8 cellular contexts compared by ENCODE assay signal in the genomic region with DNA sequence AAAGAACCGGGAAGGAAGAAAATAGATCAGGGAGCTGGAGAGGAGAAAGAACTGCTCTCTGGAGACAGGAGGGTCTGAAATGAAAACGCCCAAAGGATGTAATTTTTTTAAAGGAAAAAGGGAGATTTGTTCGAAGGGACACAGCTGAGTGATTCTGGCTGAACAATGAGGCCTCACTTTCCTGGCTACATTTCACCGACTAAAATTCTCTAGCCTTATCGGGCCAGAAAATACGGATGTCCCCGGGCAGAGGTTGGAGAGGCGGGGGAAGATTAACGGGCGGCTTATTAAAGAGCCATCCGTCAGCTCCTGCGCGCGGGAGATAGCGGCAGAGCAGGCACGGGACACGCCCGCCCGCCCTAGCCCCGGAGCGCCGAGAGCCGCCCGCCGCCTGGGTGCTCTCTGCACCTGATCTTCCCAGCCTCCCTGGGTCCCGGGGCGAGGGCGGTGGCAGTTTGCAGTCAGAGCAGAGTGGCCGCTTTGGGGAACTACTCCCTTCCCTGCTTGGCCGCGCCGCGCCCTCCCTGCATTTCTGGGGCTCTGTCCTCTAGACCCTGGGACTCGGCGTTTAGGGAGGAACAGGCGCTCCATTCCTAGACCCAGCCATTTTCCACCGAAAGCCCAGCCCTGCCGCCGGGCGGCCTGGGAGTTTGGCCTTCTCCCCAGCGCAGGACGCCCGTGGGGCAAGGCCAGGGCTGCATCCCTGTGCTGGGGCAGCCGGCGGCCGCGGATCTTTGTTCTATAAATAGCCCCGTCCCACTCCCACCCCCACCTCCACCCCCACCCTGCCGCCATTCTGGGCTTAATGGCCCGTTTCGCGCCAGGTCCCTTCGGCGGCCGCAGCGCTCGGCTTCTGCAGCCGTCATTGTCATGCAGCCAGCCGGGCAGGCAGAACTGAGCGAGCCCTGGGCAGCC. TPM values are rescaled to one million over a fixed set of nuclear protein-coding genes. Genes with fewer than 3 reads are reported as not detected.
DNase-seq lines count a peak whose midpoint lies in the region; ATAC-seq, FAIRE-seq and TF ChIP-seq lines count a peak whose summit lies in the region.

No MANE protein-coding gene starts in this region.

- peaks cover 17% of the 10 kb centered on the region for H3K36me3 Mint-ChIP-seq in T-helper 2 cell treated with Interferon-gamma antibody and Interleukin-4, amounts not matched to agents 5 μg/mL and 100 μg/mL, for 36 hours (ENCODE audit: low read depth)
- H3K36me3 Mint-ChIP-seq in astrocyte (ENCODE audit: low read depth, unreplicated experiment): peaks cover 5% of the 10 kb centered on the region

- no peak for DNase-seq in T-helper 2 cell treated with Interferon-gamma antibody and Interleukin-4, amounts not matched to agents 5 μg/mL and 100 μg/mL, for 36 hours (ENCODE audit: low spot score)
- DNase-seq in T-helper 2 cell (no peak), astrocyte (ENCODE audit: low read depth) (no peak), kidney epithelial cell (ENCODE audit: low read depth) (no peak), NCI-H510A (lab: John Stamatoyannopoulos, UW) (no peak), NCI-H2107 (lab: John Stamatoyannopoulos, UW) (no peak)
- DNase-seq in stimulated activated naive CD8-positive, alpha-beta T cell treated with anti-CD3 and anti-CD28 coated beads, Interleukin-15, Interleukin-2, amounts not matched to agents 100 U/mL and 50 U/mL, for 24 hours: peak; percentile 35

- H4K20me1 ChIP-seq in astrocyte (ENCODE audit: insufficient read depth, low read length): peaks cover 15% of the 10 kb centered on the region

- TF ChIP-seq CTCF in astrocyte (IDR thresholded peaks at IDR 0.05; ENCODE audit: insufficient read depth, low read depth, low read length) (no peak), kidney epithelial cell (IDR thresholded peaks at IDR 0.05; ENCODE audit: insufficient read depth, low read length, poor library complexity, severe bottlenecking) (no peak)

- no peak overlapping the region for H3K27ac ChIP-seq in astrocyte (ENCODE audit: low read depth, low read length)

- H3K4me2 ChIP-seq in astrocyte (ENCODE audit: low read length): peak overlapping the region; percentile 76

- H3K4me1 Mint-ChIP-seq in T-helper 2 cell treated with Interferon-gamma antibody and Interleukin-4, amounts not matched to agents 5 μg/mL and 100 μg/mL, for 36 hours (ENCODE audit: low read depth): peaks cover 33% of the 10 kb centered on the region
- peaks cover 5% of the 10 kb centered on the region for H3K4me1 Mint-ChIP-seq in astrocyte (ENCODE audit: low read depth, unreplicated experiment)

- H3K4me3 ChIP-seq in astrocyte (ENCODE audit: insufficient read depth, low read depth, low read length) (peak overlapping the region; percentile 23), kidney epithelial cell (ENCODE audit: low read depth, low read length) (peak overlapping the region; percentile 25)

- H3K36me3 ChIP-seq in astrocyte (ENCODE audit: insufficient read depth, low read length): no peaks in the 10 kb centered on the region
- H3K36me3 ChIP-seq in kidney epithelial cell (ENCODE audit: control insufficient read depth, insufficient read depth, low read length): no peaks in the 10 kb centered on the region

- FAIRE-seq in astrocyte (lab: Jason Lieb, UNC): no peak

- H3K27me3 ChIP-seq in astrocyte (ENCODE audit: insufficient read depth, low read length): peaks cover 83% of the 10 kb centered on the region
- H3K27me3 ChIP-seq in kidney epithelial cell (ENCODE audit: control insufficient read depth, insufficient read depth, low read length): peaks cover 60% of the 10 kb centered on the region

- no peaks in the 10 kb centered on the region for H3K9me3 ChIP-seq in astrocyte (ENCODE audit: insufficient read depth, low read depth, low read length)

- peak; percentile 16 for ATAC-seq in stimulated activated naive CD8-positive, alpha-beta T cell treated with anti-CD3 and anti-CD28 coated beads, Interleukin-15, Interleukin-2, amounts not matched to agents 100 U/mL and 50 U/mL, for 24 hours
- ATAC-seq in HG03571 (IDR thresholded peaks at IDR 0.05; ENCODE audit: unreplicated experiment): no peak

- no peaks in the 10 kb centered on the region for H3K9me3 Mint-ChIP-seq in T-helper 2 cell treated with Interferon-gamma antibody and Interleukin-4, amounts not matched to agents 5 μg/mL and 100 μg/mL, for 36 hours
- peaks cover 6% of the 10 kb centered on the region for H3K9me3 Mint-ChIP-seq in astrocyte (ENCODE audit: unreplicated experiment)

- no peak overlapping the region for H3K9ac ChIP-seq in astrocyte (ENCODE audit: low read length)

- H3K4me3 Mint-ChIP-seq in T-helper 2 cell treated with Interferon-gamma antibody and Interleukin-4, amounts not matched to agents 5 μg/mL and 100 μg/mL, for 36 hours: peak overlapping the region; percentile 40
- H3K4me3 Mint-ChIP-seq in astrocyte (ENCODE audit: unreplicated experiment): no peak overlapping the region

- H3K27ac Mint-ChIP-seq in T-helper 2 cell treated with Interferon-gamma antibody and Interleukin-4, amounts not matched to agents 5 μg/mL and 100 μg/mL, for 36 hours: no peak overlapping the region
- H3K27ac Mint-ChIP-seq in astrocyte (ENCODE audit: unreplicated experiment): no peak overlapping the region

- H3K79me2 ChIP-seq in astrocyte (ENCODE audit: insufficient read depth, low read length): no peaks in the 10 kb centered on the region

- H2AFZ ChIP-seq in astrocyte (ENCODE audit: low read depth, low read length): peak overlapping the region; percentile 34

- H3K4me1 ChIP-seq in astrocyte (ENCODE audit: insufficient read depth, low read length): peaks cover 14% of the 10 kb centered on the region

- H3K27me3 Mint-ChIP-seq in T-helper 2 cell treated with Interferon-gamma antibody and Interleukin-4, amounts not matched to agents 5 μg/mL and 100 μg/mL, for 36 hours (ENCODE audit: low read depth): peaks cover 66% of the 10 kb centered on the region
- H3K27me3 Mint-ChIP-seq in astrocyte (ENCODE audit: low read depth, unreplicated experiment): peaks cover 85% of the 10 kb centered on the region

RNA-seq across cellular contexts. Expression of a gene that starts 6.5 kb away (rescaled TPM):
- 4.5 and 4.7 TPM in 2 replicates for total RNA-seq in astrocyte
- 0.82 and 4.9 TPM in 2 replicates for total RNA-seq in kidney epithelial cell

RNA-seq across cellular contexts. Expression of a gene that starts 53.0 kb away (rescaled TPM):
- total RNA-seq in astrocyte: 1.7 and 1.9 TPM in 2 replicates
- total RNA-seq in kidney epithelial cell: 0.50 and 0.89 TPM in 2 replicates
